ENCODE assay signal across 1 cellular context in genomic region chr16:66469932-66470546, GRCh38.
TF ChIP-seq lines count a peak whose summit lies in the region.

No MANE protein-coding gene starts in this region.

TF ChIP-seq in HepG2, 621 proteins besides CTCF, POLR2A, EP300 and RAD21:
- 0 out of 2 replicates have a peak, but pooled peaks have one; percentile 39 for TF ChIP-seq JUNB (CRISPR knock-in tag; IDR thresholded peaks at IDR 0.05; ENCODE audit: borderline replicate concordance)
- TF ChIP-seq, protein P1, sequence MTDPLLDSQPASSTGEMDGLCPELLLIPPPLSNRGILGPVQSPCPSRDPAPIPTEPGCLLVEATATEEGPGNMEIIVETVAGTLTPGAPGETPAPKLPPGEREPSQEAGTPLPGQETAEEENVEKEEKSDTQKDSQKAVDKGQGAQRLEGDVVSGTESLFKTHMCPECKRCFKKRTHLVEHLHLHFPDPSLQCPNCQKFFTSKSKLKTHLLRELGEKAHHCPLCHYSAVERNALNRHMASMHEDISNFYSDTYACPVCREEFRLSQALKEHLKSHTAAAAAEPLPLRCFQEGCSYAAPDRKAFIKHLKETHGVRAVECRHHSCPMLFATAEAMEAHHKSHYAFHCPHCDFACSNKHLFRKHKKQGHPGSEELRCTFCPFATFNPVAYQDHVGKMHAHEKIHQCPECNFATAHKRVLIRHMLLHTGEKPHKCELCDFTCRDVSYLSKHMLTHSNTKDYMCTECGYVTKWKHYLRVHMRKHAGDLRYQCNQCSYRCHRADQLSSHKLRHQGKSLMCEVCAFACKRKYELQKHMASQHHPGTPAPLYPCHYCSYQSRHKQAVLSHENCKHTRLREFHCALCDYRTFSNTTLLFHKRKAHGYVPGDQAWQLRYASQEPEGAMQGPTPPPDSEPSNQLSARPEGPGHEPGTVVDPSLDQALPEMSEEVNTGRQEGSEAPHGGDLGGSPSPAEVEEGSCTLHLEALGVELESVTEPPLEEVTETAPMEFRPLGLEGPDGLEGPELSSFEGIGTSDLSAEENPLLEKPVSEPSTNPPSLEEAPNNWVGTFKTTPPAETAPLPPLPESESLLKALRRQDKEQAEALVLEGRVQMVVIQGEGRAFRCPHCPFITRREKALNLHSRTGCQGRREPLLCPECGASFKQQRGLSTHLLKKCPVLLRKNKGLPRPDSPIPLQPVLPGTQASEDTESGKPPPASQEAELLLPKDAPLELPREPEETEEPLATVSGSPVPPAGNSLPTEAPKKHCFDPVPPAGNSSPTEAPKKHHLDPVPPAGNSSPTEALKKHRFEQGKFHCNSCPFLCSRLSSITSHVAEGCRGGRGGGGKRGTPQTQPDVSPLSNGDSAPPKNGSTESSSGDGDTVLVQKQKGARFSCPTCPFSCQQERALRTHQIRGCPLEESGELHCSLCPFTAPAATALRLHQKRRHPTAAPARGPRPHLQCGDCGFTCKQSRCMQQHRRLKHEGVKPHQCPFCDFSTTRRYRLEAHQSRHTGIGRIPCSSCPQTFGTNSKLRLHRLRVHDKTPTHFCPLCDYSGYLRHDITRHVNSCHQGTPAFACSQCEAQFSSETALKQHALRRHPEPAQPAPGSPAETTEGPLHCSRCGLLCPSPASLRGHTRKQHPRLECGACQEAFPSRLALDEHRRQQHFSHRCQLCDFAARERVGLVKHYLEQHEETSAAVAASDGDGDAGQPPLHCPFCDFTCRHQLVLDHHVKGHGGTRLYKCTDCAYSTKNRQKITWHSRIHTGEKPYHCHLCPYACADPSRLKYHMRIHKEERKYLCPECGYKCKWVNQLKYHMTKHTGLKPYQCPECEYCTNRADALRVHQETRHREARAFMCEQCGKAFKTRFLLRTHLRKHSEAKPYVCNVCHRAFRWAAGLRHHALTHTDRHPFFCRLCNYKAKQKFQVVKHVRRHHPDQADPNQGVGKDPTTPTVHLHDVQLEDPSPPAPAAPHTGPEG (CRISPR knock-in tag; IDR thresholded peaks at IDR 0.05) = no peak
